Comparison of ENCODE assay signal across 1 cellular context in genomic region chr15:40002295-40002694, GRCh38.
TF ChIP-seq lines count a peak whose summit lies in the region.

No MANE protein-coding gene starts in this region.

TF ChIP-seq in HepG2, 621 proteins besides CTCF, POLR2A, EP300 and RAD21 (continued from another document):
- TF ChIP-seq ZBTB8A (CRISPR knock-in tag; IDR thresholded peaks at IDR 0.05; ENCODE audit: borderline replicate concordance, low read depth), result no peak
- peak; percentile 33; the same call in 1 of the 2 replicates for TF ChIP-seq ZBTB21 (CRISPR knock-in tag; IDR thresholded peaks at IDR 0.05)
- TF ChIP-seq NFRKB (IDR thresholded peaks at IDR 0.05), result no peak
- TF ChIP-seq GPN1 (CRISPR knock-in tag; IDR thresholded peaks at IDR 0.05; ENCODE audit: borderline replicate concordance), result no peak
- no peak for TF ChIP-seq ZNF414 (CRISPR knock-in tag; IDR thresholded peaks at IDR 0.05)
- TF ChIP-seq ZSCAN9 (CRISPR knock-in tag; IDR thresholded peaks at IDR 0.05; ENCODE audit: borderline replicate concordance), result 0 out of 2 replicates have a peak, but pooled peaks have one; percentile 33
- no peak for TF ChIP-seq ARHGAP35 (CRISPR knock-in tag; IDR thresholded peaks at IDR 0.05; ENCODE audit: borderline replicate concordance)
- TF ChIP-seq LBX2 (CRISPR knock-in tag; IDR thresholded peaks at IDR 0.05; ENCODE audit: borderline replicate concordance), result no peak
- peak; percentile 45 for TF ChIP-seq ZNF629 (CRISPR knock-in tag; conservative IDR thresholded peaks at IDR 0.05)
- TF ChIP-seq TMF1 (CRISPR knock-in tag; IDR thresholded peaks at IDR 0.05; ENCODE audit: low read depth), result no peak
- peak; percentile 85 for TF ChIP-seq FOXK1 (CRISPR knock-in tag; IDR thresholded peaks at IDR 0.05; ENCODE audit: borderline replicate concordance, low read depth)
- peak; percentile 72 for TF ChIP-seq ELF3 (CRISPR knock-in tag; IDR thresholded peaks at IDR 0.05)
- TF ChIP-seq RNF219 (CRISPR knock-in tag; IDR thresholded peaks at IDR 0.05), result no peak
- TF ChIP-seq SALL2 (CRISPR knock-in tag; IDR thresholded peaks at IDR 0.05), result 0 out of 2 replicates have a peak, but pooled peaks have one; percentile 32
- TF ChIP-seq KLF12 (CRISPR knock-in tag; IDR thresholded peaks at IDR 0.05; ENCODE audit: borderline replicate concordance), result no peak
- peak; percentile 49; the same call in 1 of the 2 replicates for TF ChIP-seq ZNF609 (CRISPR knock-in tag; IDR thresholded peaks at IDR 0.05; ENCODE audit: borderline replicate concordance)
- no peak for TF ChIP-seq MEIS1 (CRISPR knock-in tag; IDR thresholded peaks at IDR 0.05; ENCODE audit: borderline replicate concordance)
- no peak for TF ChIP-seq FUBP1 (CRISPR knock-in tag; IDR thresholded peaks at IDR 0.05; ENCODE audit: borderline replicate concordance)
- 0 out of 2 replicates have a peak, but pooled peaks have one; percentile 34 for TF ChIP-seq ATF1 (CRISPR knock-in tag; IDR thresholded peaks at IDR 0.05)
- no peak for TF ChIP-seq ZNF256 (CRISPR knock-in tag; conservative IDR thresholded peaks at IDR 0.05)
- TF ChIP-seq, protein P1, sequence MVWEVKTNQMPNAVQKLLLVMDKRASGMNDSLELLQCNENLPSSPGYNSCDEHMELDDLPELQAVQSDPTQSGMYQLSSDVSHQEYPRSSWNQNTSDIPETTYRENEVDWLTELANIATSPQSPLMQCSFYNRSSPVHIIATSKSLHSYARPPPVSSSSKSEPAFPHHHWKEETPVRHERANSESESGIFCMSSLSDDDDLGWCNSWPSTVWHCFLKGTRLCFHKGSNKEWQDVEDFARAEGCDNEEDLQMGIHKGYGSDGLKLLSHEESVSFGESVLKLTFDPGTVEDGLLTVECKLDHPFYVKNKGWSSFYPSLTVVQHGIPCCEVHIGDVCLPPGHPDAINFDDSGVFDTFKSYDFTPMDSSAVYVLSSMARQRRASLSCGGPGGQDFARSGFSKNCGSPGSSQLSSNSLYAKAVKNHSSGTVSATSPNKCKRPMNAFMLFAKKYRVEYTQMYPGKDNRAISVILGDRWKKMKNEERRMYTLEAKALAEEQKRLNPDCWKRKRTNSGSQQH (CRISPR knock-in tag; IDR thresholded peaks at IDR 0.05; ENCODE audit: low read depth), result no peak
